8 cellular contexts compared by ENCODE assay signal in genomic region chr1:15322648-15323350, GRCh38.
DNase-seq lines count a peak whose midpoint lies in the region; ATAC-seq and TF ChIP-seq lines count a peak whose summit lies in the region.

No MANE protein-coding gene starts in this region.

- H3K9me3 ChIP-seq in upper lobe of right lung: no peaks in the 10 kb centered on the region

- H3K4me3 Mint-ChIP-seq in activated CD4-positive, alpha-beta memory T cell treated with anti-CD3 and anti-CD28 coated beads for 36 hours: no peak overlapping the region

- H3K4me1 ChIP-seq in foreskin keratinocyte (no peaks in the 10 kb centered on the region), upper lobe of right lung (peaks cover 12% of the 10 kb centered on the region)

- no peaks in the 10 kb centered on the region for H3K4me1 Mint-ChIP-seq in activated CD4-positive, alpha-beta memory T cell treated with anti-CD3 and anti-CD28 coated beads for 36 hours (ENCODE audit: low read depth)

- TF ChIP-seq CTCF in foreskin keratinocyte (conservative IDR thresholded peaks at IDR 0.05): no peak
- no peak for TF ChIP-seq CTCF in upper lobe of right lung (IDR thresholded peaks at IDR 0.05)

- POLR2A ChIA-PET in activated CD4-positive, alpha-beta memory T cell treated with anti-CD3 and anti-CD28 coated beads for 36 hours (lab: Charles Lee): interaction anchor here (1.5 kb wide), 1 partner anchor 109 kb away, joined by 5 read pairs; no protein-coding TSS in a partner anchor

- H3K27ac ChIP-seq in foreskin keratinocyte (no peak overlapping the region), upper lobe of right lung (no peak overlapping the region)

- no peaks in the 10 kb centered on the region for H3K36me3 Mint-ChIP-seq in activated CD4-positive, alpha-beta memory T cell treated with anti-CD3 and anti-CD28 coated beads for 36 hours

- H3K27ac Mint-ChIP-seq in activated CD4-positive, alpha-beta memory T cell treated with anti-CD3 and anti-CD28 coated beads for 36 hours: no peak overlapping the region

- H3K4me3 ChIP-seq in upper lobe of right lung: no peak overlapping the region

- intact Hi-C loops in Right ventricle myocardium superior (cut with DNase I) (no loop called here), cardiac septum (cut with DNase I) (loop anchor here (1.0 to 5.0 kb wide), 2 partner anchors 109 to 180 kb away; no protein-coding TSS in a partner anchor), upper lobe of right lung (cut with DNase I) (loop anchor here (5.0 kb wide), 1 partner anchor 110 kb away; no protein-coding TSS in a partner anchor)
- intact Hi-C loops in activated CD4-positive, alpha-beta memory T cell treated with anti-CD3 and anti-CD28 coated beads for 36 hours (cut with micrococcal nuclease): loop anchor here (1.0 to 5.0 kb wide), 3 partner anchors 95 to 180 kb away; no protein-coding TSS in a partner anchor

- no peaks in the 10 kb centered on the region for H3K36me3 ChIP-seq in upper lobe of right lung

- DNase-seq in Right ventricle myocardium superior (no peak), cardiac septum (ENCODE audit: low spot score) (no peak), SK-MEL-5 (ENCODE audit: low read depth, low spot score) (peak; percentile 54), foreskin keratinocyte (no peak), upper lobe of right lung (peak; percentile 33), iPS-NIHi11 (ENCODE audit: low spot score) (no peak), NCI-H2196 treated with DMSO at 0.1 percent for 48 hours (lab: John Stamatoyannopoulos, UW; ENCODE audit: unreplicated experiment) (no peak)
- no peak for DNase-seq in activated CD4-positive, alpha-beta memory T cell treated with anti-CD3 and anti-CD28 coated beads for 36 hours

- CTCF ChIA-PET in activated CD4-positive, alpha-beta memory T cell treated with anti-CD3 and anti-CD28 coated beads for 36 hours (lab: Charles Lee): interaction anchor here (0.8 to 6.1 kb wide), 38 partner anchors 9 to 237 kb away, joined by 3 to 203 read pairs (median 5); partner anchors contain the start of genes CTRC and EFHD2

- in situ Hi-C loops in SK-MEL-5 (cut with HindIII; ENCODE audit: low pct_unique_long_range_greater_than_20kb, low sequenced_read_pairs): no loop called here

- peaks cover 3% of the 10 kb centered on the region for H3K27me3 Mint-ChIP-seq in activated CD4-positive, alpha-beta memory T cell treated with anti-CD3 and anti-CD28 coated beads for 36 hours

- ATAC-seq in Right ventricle myocardium superior (ENCODE audit: poor library complexity) (peak; percentile 66), foreskin keratinocyte (peak; percentile 36), upper lobe of right lung (no peak)

- no peaks in the 10 kb centered on the region for H3K27me3 ChIP-seq in foreskin keratinocyte
- no peaks in the 10 kb centered on the region for H3K27me3 ChIP-seq in upper lobe of right lung

- H3K9me3 Mint-ChIP-seq in activated CD4-positive, alpha-beta memory T cell treated with anti-CD3 and anti-CD28 coated beads for 36 hours: peaks cover 10% of the 10 kb centered on the region

Comparison
In these comparisons a context has a peak if more than half of its experiments do, and no peak if none do; other contexts are left out.
1. DNase-seq: peak in SK-MEL-5 (single experiment) and upper lobe of right lung (single experiment); none in Right ventricle myocardium superior (single experiment), cardiac septum (single experiment), foreskin keratinocyte (0 of 2), iPS-NIHi11 (single experiment), activated CD4-positive, alpha-beta memory T cell treated with anti-CD3 and anti-CD28 coated beads for 36 hours (single experiment) and NCI-H2196 treated with DMSO at 0.1 percent for 48 hours (single experiment).